In the genomic region with DNA sequence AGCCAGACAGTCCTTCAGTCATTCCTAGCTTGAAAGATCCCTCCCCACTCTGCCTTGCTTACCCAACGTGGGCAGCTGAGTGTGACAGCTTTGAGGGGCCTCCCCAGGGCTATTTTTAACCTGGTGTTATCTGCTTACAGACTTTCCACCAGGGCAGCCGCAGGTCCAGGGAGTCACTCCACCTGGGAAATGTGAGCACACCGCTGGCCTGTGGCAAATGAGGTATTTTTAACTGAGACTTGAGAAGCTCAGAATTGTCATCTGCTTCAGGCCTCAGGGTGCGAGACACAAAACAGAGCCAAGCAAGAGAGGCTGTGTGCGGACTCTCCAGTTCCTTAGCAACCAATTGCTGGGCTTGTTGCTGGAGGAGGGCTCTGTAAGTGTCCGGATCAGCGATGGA, we compare ENCODE assay signal across 1 cellular context.
A peak's percentile ranks its signal among the peaks of the same experiment; 100 is the strongest.
TF ChIP-seq lines count a peak whose summit lies in the region.

No MANE protein-coding gene starts in this region.

TF ChIP-seq in GM12878, 131 proteins besides CTCF, POLR2A, EP300 and RAD21 (continued from another document):
- TF ChIP-seq, protein P1, sequence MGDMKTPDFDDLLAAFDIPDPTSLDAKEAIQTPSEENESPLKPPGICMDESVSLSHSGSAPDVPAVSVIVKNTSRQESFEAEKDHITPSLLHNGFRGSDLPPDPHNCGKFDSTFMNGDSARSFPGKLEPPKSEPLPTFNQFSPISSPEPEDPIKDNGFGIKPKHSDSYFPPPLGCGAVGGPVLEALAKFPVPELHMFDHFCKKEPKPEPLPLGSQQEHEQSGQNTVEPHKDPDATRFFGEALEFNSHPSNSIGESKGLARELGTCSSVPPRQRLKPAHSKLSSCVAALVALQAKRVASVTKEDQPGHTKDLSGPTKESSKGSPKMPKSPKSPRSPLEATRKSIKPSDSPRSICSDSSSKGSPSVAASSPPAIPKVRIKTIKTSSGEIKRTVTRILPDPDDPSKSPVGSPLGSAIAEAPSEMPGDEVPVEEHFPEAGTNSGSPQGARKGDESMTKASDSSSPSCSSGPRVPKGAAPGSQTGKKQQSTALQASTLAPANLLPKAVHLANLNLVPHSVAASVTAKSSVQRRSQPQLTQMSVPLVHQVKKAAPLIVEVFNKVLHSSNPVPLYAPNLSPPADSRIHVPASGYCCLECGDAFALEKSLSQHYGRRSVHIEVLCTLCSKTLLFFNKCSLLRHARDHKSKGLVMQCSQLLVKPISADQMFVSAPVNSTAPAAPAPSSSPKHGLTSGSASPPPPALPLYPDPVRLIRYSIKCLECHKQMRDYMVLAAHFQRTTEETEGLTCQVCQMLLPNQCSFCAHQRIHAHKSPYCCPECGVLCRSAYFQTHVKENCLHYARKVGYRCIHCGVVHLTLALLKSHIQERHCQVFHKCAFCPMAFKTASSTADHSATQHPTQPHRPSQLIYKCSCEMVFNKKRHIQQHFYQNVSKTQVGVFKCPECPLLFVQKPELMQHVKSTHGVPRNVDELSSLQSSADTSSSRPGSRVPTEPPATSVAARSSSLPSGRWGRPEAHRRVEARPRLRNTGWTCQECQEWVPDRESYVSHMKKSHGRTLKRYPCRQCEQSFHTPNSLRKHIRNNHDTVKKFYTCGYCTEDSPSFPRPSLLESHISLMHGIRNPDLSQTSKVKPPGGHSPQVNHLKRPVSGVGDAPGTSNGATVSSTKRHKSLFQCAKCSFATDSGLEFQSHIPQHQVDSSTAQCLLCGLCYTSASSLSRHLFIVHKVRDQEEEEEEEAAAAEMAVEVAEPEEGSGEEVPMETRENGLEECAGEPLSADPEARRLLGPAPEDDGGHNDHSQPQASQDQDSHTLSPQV (IDR thresholded peaks at IDR 0.05): no peak
- TF ChIP-seq IKZF2 (IDR thresholded peaks at IDR 0.05) (peak; percentile 39 to 60; a peak in 2 of 4 replicates), FOXK2 (IDR thresholded peaks at IDR 0.05) (no peak), LARP7 (IDR thresholded peaks at IDR 0.05) (no peak), JUNB (IDR thresholded peaks at IDR 0.05) (no peak), JUND (IDR thresholded peaks at IDR 0.05; ENCODE audit: low read depth, low read length) (no peak), POU2F2 (IDR thresholded peaks at IDR 0.05; ENCODE audit: borderline replicate concordance, low read depth, low read length) (no peak), ATF7 (IDR thresholded peaks at IDR 0.05; ENCODE audit: low read depth) (no peak), GABPA (IDR thresholded peaks at IDR 0.05; ENCODE audit: low read depth) (no peak), MEF2A (IDR thresholded peaks at IDR 0.05; ENCODE audit: insufficient read depth, low read depth, low read length) (peak; percentile 64; the same call in 1 of the 2 replicates), SIX5 (IDR thresholded peaks at IDR 0.05; ENCODE audit: low read depth, low read length, severe bottlenecking) (no peak), PAX5 (IDR thresholded peaks at IDR 0.05; ENCODE audit: borderline replicate concordance, low read depth, low read length) (peak; percentile 73; the same call in 1 of the 2 replicates), BHLHE40 (IDR thresholded peaks at IDR 0.05; ENCODE audit: borderline replicate concordance in 1 of 2, low read depth in 2 of 2, low read length in 1 of 2) (0 out of 4 replicates have a peak, but pooled peaks of 1 of the 2 experiments have one; percentile 10), MEF2B (IDR thresholded peaks at IDR 0.05; ENCODE audit: partially characterized antibody, poor library complexity, severe bottlenecking) (peak; percentile 52), ESRRA (IDR thresholded peaks at IDR 0.05; ENCODE audit: low read length) (no peak)
- TF ChIP-seq, protein P2, sequence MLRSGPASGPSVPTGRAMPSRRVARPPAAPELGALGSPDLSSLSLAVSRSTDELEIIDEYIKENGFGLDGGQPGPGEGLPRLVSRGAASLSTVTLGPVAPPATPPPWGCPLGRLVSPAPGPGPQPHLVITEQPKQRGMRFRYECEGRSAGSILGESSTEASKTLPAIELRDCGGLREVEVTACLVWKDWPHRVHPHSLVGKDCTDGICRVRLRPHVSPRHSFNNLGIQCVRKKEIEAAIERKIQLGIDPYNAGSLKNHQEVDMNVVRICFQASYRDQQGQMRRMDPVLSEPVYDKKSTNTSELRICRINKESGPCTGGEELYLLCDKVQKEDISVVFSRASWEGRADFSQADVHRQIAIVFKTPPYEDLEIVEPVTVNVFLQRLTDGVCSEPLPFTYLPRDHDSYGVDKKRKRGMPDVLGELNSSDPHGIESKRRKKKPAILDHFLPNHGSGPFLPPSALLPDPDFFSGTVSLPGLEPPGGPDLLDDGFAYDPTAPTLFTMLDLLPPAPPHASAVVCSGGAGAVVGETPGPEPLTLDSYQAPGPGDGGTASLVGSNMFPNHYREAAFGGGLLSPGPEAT (IDR thresholded peaks at IDR 0.05; ENCODE audit: low read depth): no peak
